14 cellular contexts compared by ENCODE assay signal in the genomic region with DNA sequence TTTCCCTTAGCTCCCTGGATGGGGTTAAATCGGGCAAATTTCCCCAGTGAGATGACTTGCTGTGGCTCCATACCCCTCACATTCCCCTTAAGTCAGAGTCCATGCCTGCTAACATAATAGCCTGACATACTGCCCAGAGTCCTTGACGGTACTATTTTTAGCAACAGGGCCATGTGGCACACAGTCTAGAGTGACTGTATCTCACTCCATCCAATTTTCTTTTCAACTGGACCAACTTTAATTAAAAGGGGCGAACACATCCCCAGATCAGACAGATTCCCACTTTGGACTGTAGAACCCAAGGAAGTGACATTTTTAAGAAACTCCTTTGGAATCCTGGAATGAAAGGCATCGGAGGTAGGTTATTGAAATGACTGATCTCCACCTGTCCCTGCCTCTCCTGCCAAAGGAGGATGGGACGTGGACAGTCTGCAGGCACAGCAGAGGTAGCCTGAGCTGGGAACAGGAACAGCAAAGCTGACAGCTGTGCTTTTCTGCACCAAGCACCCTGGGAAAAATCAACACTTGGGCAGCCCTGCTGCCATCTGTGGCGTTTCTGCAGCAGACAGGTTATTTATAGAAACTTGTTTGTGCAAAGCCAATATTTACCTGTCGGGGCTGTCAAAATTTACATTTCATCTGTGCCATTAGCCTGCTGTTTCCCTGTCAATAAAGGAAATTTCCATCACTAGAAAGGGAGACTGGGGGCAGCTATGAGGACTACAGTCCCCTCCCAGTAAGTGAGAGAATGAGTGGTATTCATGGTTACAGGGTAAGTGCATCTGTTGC.
DNase-seq lines count a peak whose midpoint lies in the region; ATAC-seq and TF ChIP-seq lines count a peak whose summit lies in the region.
"Had no signal": no experiment of that assay in that cellular context is flagged by ENCODE, and none has a peak within 500 bp of the region (broad histone marks: within the 10 kb centered on the region; RNA-seq: fewer than 3 reads in every experiment).

No MANE protein-coding gene starts in this region.

- in situ Hi-C loops in G401 (cut with HindIII; ENCODE audit: low sequenced_read_pairs), result no loop called here

- ATAC-seq in mucosa of descending colon, result peak; percentile 87
- ATAC-seq: natural killer cell had no signal

- POLR2A ChIA-PET in SK-N-SH (lab: Yijun Ruan, JAX), result no interaction called here
- POLR2A ChIA-PET in CD8-positive, alpha-beta memory T cell (lab: Charles Lee), result no interaction called here

- peak overlapping the region in 1 of 2 experiments; percentile 66; a peak in 2 of 4 replicates for H3K27ac ChIP-seq in SK-N-SH (ENCODE audit: low read depth in 2 of 2, low read length in 1 of 2)
- H3K27ac ChIP-seq in CD8-positive, alpha-beta memory T cell (ENCODE audit: low read depth, low read length), result no peak overlapping the region
- H3K27ac ChIP-seq: SK-N-MC had no signal

- 7% methylated on average over 7 of the region's 7 CpGs for WGBS in SK-N-SH (ENCODE audit: low lambda C conversion rate)

- H3K27me3 ChIP-seq in SK-N-SH (ENCODE audit: insufficient read depth), result no peaks in the 10 kb centered on the region
- H3K27me3 ChIP-seq in CD8-positive, alpha-beta memory T cell (ENCODE audit: insufficient read depth, low read length, poor library complexity, severe bottlenecking), result no peaks in the 10 kb centered on the region

- no peak overlapping the region; a peak in 1 of 4 replicates for H3K4me3 ChIP-seq in SK-N-SH (ENCODE audit: low read depth in 2 of 2, low read length in 1 of 2)
- no peak overlapping the region for H3K4me3 ChIP-seq in mucosa of descending colon
- H3K4me3 ChIP-seq in CD8-positive, alpha-beta memory T cell (ENCODE audit: low read length), result no peak overlapping the region
- H3K4me3 ChIP-seq: SK-N-MC had no signal

- 0 out of 2 replicates have a peak, but pooled peaks have one; percentile 7 for TF ChIP-seq RAD21 in SK-N-SH (IDR thresholded peaks at IDR 0.05; ENCODE audit: low read length)

- intact Hi-C loops in mucosa of descending colon (cut with DNase I, micrococcal nuclease), result no loop called here

- no peaks in the 10 kb centered on the region for H3K27me3 Mint-ChIP-seq in CD8-positive, alpha-beta memory T cell
- H3K27me3 Mint-ChIP-seq: activated CD4-positive, alpha-beta memory T cell treated with anti-CD3 and anti-CD28 coated beads for 36 hours; activated naive CD4-positive, alpha-beta T cell treated with anti-CD3 and anti-CD28 coated beads, Interleukin-2, amount 50 U/mL, for 24 hours had no signal

- no peak overlapping the region for H3K4me2 ChIP-seq in SK-N-SH

- H3K9ac ChIP-seq in SK-N-SH, result no peak overlapping the region

- H3K4me1 Mint-ChIP-seq in CD8-positive, alpha-beta memory T cell, result peaks cover 20 to 43% (median 22%) of the 10 kb centered on the region in 3 donors

- peak in 1 of 2 experiments; percentile 43; a peak in 1 of 4 replicates for TF ChIP-seq EP300 in SK-N-SH (IDR thresholded peaks at IDR 0.05; ENCODE audit: borderline replicate concordance in 1 of 2, low read depth in 1 of 2, low read length in 1 of 2)

- H3K4me1 ChIP-seq in SK-N-SH (ENCODE audit: control insufficient read depth in 1 of 2, insufficient read depth in 2 of 2, low read depth in 1 of 2, low read length in 1 of 2), result peaks cover 0 to 32% of the 10 kb centered on the region in 2 experiments; a peak in 1 of 4 replicates
- H3K4me1 ChIP-seq in mucosa of descending colon (ENCODE audit: low read depth), result peaks cover 7% of the 10 kb centered on the region
- H3K4me1 ChIP-seq in CD8-positive, alpha-beta memory T cell (ENCODE audit: insufficient read depth, low read length), result no peaks in the 10 kb centered on the region

- TF ChIP-seq CTCF in SK-N-SH (IDR thresholded peaks at IDR 0.05) (no peak), mucosa of descending colon (IDR thresholded peaks at IDR 0.05) (no peak)

- H3K27ac Mint-ChIP-seq in CD8-positive, alpha-beta memory T cell, result peak overlapping the region in 1 of 8 donors; percentile 47
- H3K27ac Mint-ChIP-seq: activated CD4-positive, alpha-beta memory T cell treated with anti-CD3 and anti-CD28 coated beads for 36 hours; activated naive CD4-positive, alpha-beta T cell treated with anti-CD3 and anti-CD28 coated beads, Interleukin-2, amount 50 U/mL, for 24 hours; HFFc6; natural killer cell had no signal

- H3K36me3 Mint-ChIP-seq in CD8-positive, alpha-beta memory T cell, result peaks cover 45 to 98% (median 76%) of the 10 kb centered on the region in 3 donors

- no peaks in the 10 kb centered on the region for H3K9me2 ChIP-seq in SK-N-SH

- H3K36me3 ChIP-seq in SK-N-SH (replicated peaks in 1 of 2; ENCODE audit: control insufficient read depth in 1 of 2, insufficient read depth in 2 of 2, low read length in 1 of 2) (no peaks in the 10 kb centered on the region), mucosa of descending colon (ENCODE audit: low read depth) (no peaks in the 10 kb centered on the region)
- peaks cover 11% of the 10 kb centered on the region for H3K36me3 ChIP-seq in CD8-positive, alpha-beta memory T cell (ENCODE audit: insufficient read depth, low read length)

- no peak overlapping the region for H3K4me3 Mint-ChIP-seq in CD8-positive, alpha-beta memory T cell
- H3K4me3 Mint-ChIP-seq: activated CD4-positive, alpha-beta memory T cell treated with anti-CD3 and anti-CD28 coated beads for 36 hours; HFFc6; natural killer cell had no signal

- H2AFZ ChIP-seq in SK-N-SH (ENCODE audit: low read depth), result no peak overlapping the region

- no peaks in the 10 kb centered on the region for H4K20me1 ChIP-seq in SK-N-SH (ENCODE audit: insufficient read depth)

- DNase-seq in G401 (ENCODE audit: low spot score) (peak; percentile 95), NCI-H2029 (lab: John Stamatoyannopoulos, UW) (peak; percentile 91), SK-N-SH (peak; percentile 58), mucosa of descending colon (peak; percentile 50 to 58 (median 54)), iPS-NIHi7 (ENCODE audit: extremely low spot score) (no peak), AML-193 (lab: John Stamatoyannopoulos, UW) (no peak)
- no peak for DNase-seq in CD8-positive, alpha-beta memory T cell
- DNase-seq in NK-92 treated with Interleukin-12 subunit alpha and Interleukin-12 subunit beta, amount 100 ng/mL, for 24 hours (lab: John Stamatoyannopoulos, UW), result no peak
- DNase-seq: activated CD4-positive, alpha-beta memory T cell treated with anti-CD3 and anti-CD28 coated beads for 36 hours; HFFc6; natural killer cell; stimulated activated CD4-positive, alpha-beta T cell treated with anti-CD3 and anti-CD28 coated beads, Interleukin-1b, Interleukin-23, amount 100 ng/mL, for 48 hours had no signal

- CTCF ChIA-PET in SK-N-SH (lab: Yijun Ruan, JAX), result interaction anchor here (0.9 to 2.0 kb wide), 6 partner anchors 21 to 432 kb away, joined by 3 to 8 read pairs (median 4); no protein-coding TSS in a partner anchor
- CTCF ChIA-PET in CD8-positive, alpha-beta memory T cell (lab: Charles Lee), result no interaction called here

- no peaks in the 10 kb centered on the region for H3F3A ChIP-seq in SK-N-SH (replicated peaks; ENCODE audit: insufficient read depth)

- H3K9me3 ChIP-seq in SK-N-SH (no peaks in the 10 kb centered on the region), mucosa of descending colon (no peaks in the 10 kb centered on the region)
- peaks cover 11% of the 10 kb centered on the region for H3K9me3 ChIP-seq in CD8-positive, alpha-beta memory T cell (ENCODE audit: low read length)

- no peaks in the 10 kb centered on the region for H3K79me2 ChIP-seq in SK-N-SH (ENCODE audit: insufficient read depth)

- H3K9me3 Mint-ChIP-seq in CD8-positive, alpha-beta memory T cell, result peaks cover 25 to 91% (median 69%) of the 10 kb centered on the region in 5 donors

TF ChIP-seq in SK-N-SH, 30 proteins besides CTCF, POLR2A, EP300 and RAD21 (continues in another document):
- TF ChIP-seq TAF1 (IDR thresholded peaks at IDR 0.05; ENCODE audit: borderline replicate concordance, low read depth, low read length) (no peak), SIN3A (IDR thresholded peaks at IDR 0.05; ENCODE audit: borderline replicate concordance, low read depth, low read length) (no peak), NRF1 (IDR thresholded peaks at IDR 0.05; ENCODE audit: low read depth, low read length) (no peak), GATA2 (CRISPR knock-in tag; IDR thresholded peaks at IDR 0.05) (peak; percentile 54; the same call in 1 of the 2 replicates), TEAD4 (IDR thresholded peaks at IDR 0.05; ENCODE audit: borderline replicate concordance, insufficient read depth) (no peak), SMC3 (IDR thresholded peaks at IDR 0.05; ENCODE audit: low read depth, low read length) (no peak), TCF12 (IDR thresholded peaks at IDR 0.05) (no peak), CHD2 (IDR thresholded peaks at IDR 0.05; ENCODE audit: low read length, partially characterized antibody) (peak; percentile 6), RFX5 (IDR thresholded peaks at IDR 0.05; ENCODE audit: low read length) (no peak), MXI1 (IDR thresholded peaks at IDR 0.05; ENCODE audit: low read depth, low read length) (peak; percentile 73), MEF2A (IDR thresholded peaks at IDR 0.05; ENCODE audit: borderline replicate concordance, low read depth) (no peak), ELF1 (IDR thresholded peaks at IDR 0.05) (no peak)
- TF ChIP-seq, protein P1, sequence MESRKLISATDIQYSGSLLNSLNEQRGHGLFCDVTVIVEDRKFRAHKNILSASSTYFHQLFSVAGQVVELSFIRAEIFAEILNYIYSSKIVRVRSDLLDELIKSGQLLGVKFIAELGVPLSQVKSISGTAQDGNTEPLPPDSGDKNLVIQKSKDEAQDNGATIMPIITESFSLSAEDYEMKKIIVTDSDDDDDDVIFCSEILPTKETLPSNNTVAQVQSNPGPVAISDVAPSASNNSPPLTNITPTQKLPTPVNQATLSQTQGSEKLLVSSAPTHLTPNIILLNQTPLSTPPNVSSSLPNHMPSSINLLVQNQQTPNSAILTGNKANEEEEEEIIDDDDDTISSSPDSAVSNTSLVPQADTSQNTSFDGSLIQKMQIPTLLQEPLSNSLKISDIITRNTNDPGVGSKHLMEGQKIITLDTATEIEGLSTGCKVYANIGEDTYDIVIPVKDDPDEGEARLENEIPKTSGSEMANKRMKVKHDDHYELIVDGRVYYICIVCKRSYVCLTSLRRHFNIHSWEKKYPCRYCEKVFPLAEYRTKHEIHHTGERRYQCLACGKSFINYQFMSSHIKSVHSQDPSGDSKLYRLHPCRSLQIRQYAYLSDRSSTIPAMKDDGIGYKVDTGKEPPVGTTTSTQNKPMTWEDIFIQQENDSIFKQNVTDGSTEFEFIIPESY (IDR thresholded peaks at IDR 0.05; ENCODE audit: borderline replicate concordance, low read depth), result no peak
- TF ChIP-seq, protein P2, sequence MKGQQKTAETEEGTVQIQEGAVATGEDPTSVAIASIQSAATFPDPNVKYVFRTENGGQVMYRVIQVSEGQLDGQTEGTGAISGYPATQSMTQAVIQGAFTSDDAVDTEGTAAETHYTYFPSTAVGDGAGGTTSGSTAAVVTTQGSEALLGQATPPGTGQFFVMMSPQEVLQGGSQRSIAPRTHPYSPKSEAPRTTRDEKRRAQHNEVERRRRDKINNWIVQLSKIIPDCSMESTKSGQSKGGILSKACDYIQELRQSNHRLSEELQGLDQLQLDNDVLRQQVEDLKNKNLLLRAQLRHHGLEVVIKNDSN (IDR thresholded peaks at IDR 0.05; ENCODE audit: borderline replicate concordance, low read depth), result no peak

Comparison
In these comparisons a context has a peak if more than half of its experiments do, and no peak if none do; other contexts are left out.
1. DNase-seq: peak in G401 (single experiment), NCI-H2029 (single experiment), SK-N-SH (single experiment) and mucosa of descending colon (3 of 3); none in iPS-NIHi7 (single experiment), CD8-positive, alpha-beta memory T cell (0 of 5), NK-92 treated with Interleukin-12 subunit alpha and Interleukin-12 subunit beta, amount 100 ng/mL, for 24 hours (single experiment) and AML-193 (0 of 2).